Comparison of ENCODE assay signal across 15 cellular contexts in genomic region chr3:175692256-175692655, GRCh38.
DNase-seq lines count a peak whose midpoint lies in the region; TF ChIP-seq lines count a peak whose summit lies in the region.
"Had no signal": no experiment of that assay in that cellular context is flagged by ENCODE, and none has a peak within 500 bp of the region (broad histone marks: within the 10 kb centered on the region; RNA-seq: fewer than 3 reads in every experiment).

No MANE protein-coding gene starts in this region.

- H3K9me3 ChIP-seq in MG63 (no peaks in the 10 kb centered on the region), osteoblast (ENCODE audit: low read depth, low read length) (no peaks in the 10 kb centered on the region), PC-9 (ENCODE audit: insufficient read depth, low read depth) (no peaks in the 10 kb centered on the region), prostate gland (no peaks in the 10 kb centered on the region)
- H3K9me3 ChIP-seq: BLaER1 treated with 17β-estradiol and CSF1 and Interleukin-3, amounts not matched to agents 10 nM and 100 nM had no signal

- H3K36me3 ChIP-seq in MG63 = no peaks in the 10 kb centered on the region
- H3K36me3 ChIP-seq in osteoblast (ENCODE audit: insufficient read depth, low read length) = no peaks in the 10 kb centered on the region
- H3K36me3 ChIP-seq in PC-9 (ENCODE audit: low read depth) = no peaks in the 10 kb centered on the region
- H3K36me3 ChIP-seq in prostate gland = no peaks in the 10 kb centered on the region
- H3K36me3 ChIP-seq: BLaER1 treated with 17β-estradiol and CSF1 and Interleukin-3, amounts not matched to agents 10 nM and 100 nM had no signal

- H3K79me2 ChIP-seq in osteoblast (ENCODE audit: insufficient read depth, low read length) = no peaks in the 10 kb centered on the region
- no peaks in the 10 kb centered on the region for H3K79me2 ChIP-seq in PC-9 (ENCODE audit: low read depth)

- BruUV-seq in PC-9 (replicated peaks; lab: Mats Ljungman, UMichigan) = no TSS peak

- no peak for TF ChIP-seq CTCF in osteoblast (IDR thresholded peaks at IDR 0.05; ENCODE audit: extremely low read depth, low read depth, low read length)
- no peak for TF ChIP-seq CTCF in PC-9 (conservative IDR thresholded peaks at IDR 0.05)
- no peak for TF ChIP-seq CTCF in prostate gland (IDR thresholded peaks at IDR 0.05)

- CTCF ChIA-PET in PC-9 (lab: Charles Lee) = no interaction called here

- H3K9me2 ChIP-seq in PC-9 (ENCODE audit: insufficient read depth) = no peaks in the 10 kb centered on the region

- H3K4me3 ChIP-seq in MG63 (peak overlapping the region; percentile 15), osteoblast (ENCODE audit: insufficient read depth, low read length) (peak overlapping the region; percentile 45), PC-9 (no peak overlapping the region), prostate gland (no peak overlapping the region)
- H3K4me3 ChIP-seq: BLaER1 treated with 17β-estradiol and CSF1 and Interleukin-3, amounts not matched to agents 10 nM and 100 nM; GM12878 had no signal

- peak overlapping the region; percentile 59 for H3K4me2 ChIP-seq in osteoblast (ENCODE audit: insufficient read depth, low read length)
- H3K4me2 ChIP-seq in PC-9 = no peak overlapping the region
- H3K4me2 ChIP-seq: BLaER1 treated with 17β-estradiol and CSF1 and Interleukin-3, amounts not matched to agents 10 nM and 100 nM had no signal

- H3K27ac ChIP-seq in osteoblast (ENCODE audit: low read depth, low read length) = no peak overlapping the region
- H3K27ac ChIP-seq in PC-9 = no peak overlapping the region
- no peak overlapping the region for H3K27ac ChIP-seq in prostate gland
- H3K27ac ChIP-seq: BLaER1 treated with 17β-estradiol and CSF1 and Interleukin-3, amounts not matched to agents 10 nM and 100 nM; HL-60 had no signal

- peak overlapping the region; percentile 66 for H2AFZ ChIP-seq in osteoblast (ENCODE audit: low read length)
- H2AFZ ChIP-seq in PC-9 = no peak overlapping the region

- H3F3A ChIP-seq in PC-9 (ENCODE audit: insufficient read depth, low read depth) = no peaks in the 10 kb centered on the region

- no peaks in the 10 kb centered on the region for H3K27me3 ChIP-seq in MG63
- H3K27me3 ChIP-seq in osteoblast (ENCODE audit: insufficient read depth, low read length) = no peaks in the 10 kb centered on the region
- H3K27me3 ChIP-seq in PC-9 (ENCODE audit: insufficient read depth, low read depth) = no peaks in the 10 kb centered on the region
- H3K27me3 ChIP-seq in prostate gland (replicated peaks; ENCODE audit: insufficient read depth) = no peaks in the 10 kb centered on the region
- H3K27me3 ChIP-seq: BLaER1 treated with 17β-estradiol and CSF1 and Interleukin-3, amounts not matched to agents 10 nM and 100 nM had no signal

- POLR2A ChIA-PET in PC-9 (lab: Charles Lee; ENCODE audit: unreplicated experiment) = no interaction called here

- intact Hi-C loops in PC-9 (cut with micrococcal nuclease; ENCODE audit: unreplicated experiment) (no loop called here), prostate gland (cut with DNase I) (no loop called here)

- H4K20me1 ChIP-seq in osteoblast (ENCODE audit: insufficient read depth, low read length) (no peaks in the 10 kb centered on the region), PC-9 (ENCODE audit: insufficient read depth) (no peaks in the 10 kb centered on the region)
- H4K20me1 ChIP-seq: BLaER1 treated with 17β-estradiol and CSF1 and Interleukin-3, amounts not matched to agents 10 nM and 100 nM had no signal

- WGBS in prostate gland = 95% methylated on average over 2 of the region's 2 CpGs

- TF ChIP-seq POLR2A in prostate gland (IDR thresholded peaks at IDR 0.05) = no peak

- DNase-seq in Daoy (ENCODE audit: low read depth) (peak; percentile 5), MG63 (no peak), fibroblast of peridontal ligament (ENCODE audit: extremely low read depth) (peak; percentile 41), osteoblast (ENCODE audit: insufficient read length, low spot score, missing footprints) (no peak), NCI-H345 treated with DMSO at 0.1 percent for 48 hours (lab: John Stamatoyannopoulos, UW; ENCODE audit: unreplicated experiment) (no peak), PC-9 (no peak), prostate gland (ENCODE audit: low spot score) (no peak)
- DNase-seq: 8988T; CD4-positive, CD25-positive, alpha-beta regulatory T cell; DMS53; GOT3; H9 had no signal

- peaks cover 3% of the 10 kb centered on the region for H3K4me1 ChIP-seq in osteoblast (ENCODE audit: insufficient read depth, low read length)
- H3K4me1 ChIP-seq in PC-9 (replicated peaks; ENCODE audit: insufficient read depth) = no peaks in the 10 kb centered on the region
- H3K4me1 ChIP-seq in prostate gland (replicated peaks) = no peaks in the 10 kb centered on the region

Comparison
In these comparisons a context has a peak if more than half of its experiments do, and no peak if none do; other contexts are left out.
1. DNase-seq: peak in Daoy (single experiment) and fibroblast of peridontal ligament (single experiment); none in MG63 (single experiment), osteoblast (single experiment), NCI-H345 treated with DMSO at 0.1 percent for 48 hours (single experiment), PC-9 (0 of 2) and prostate gland (single experiment).
2. H3K4me3 ChIP-seq: peak in MG63 (single experiment) and osteoblast (single experiment); none in PC-9 (single experiment) and prostate gland (0 of 2).